8 cellular contexts compared by ENCODE assay signal in the genomic region with DNA sequence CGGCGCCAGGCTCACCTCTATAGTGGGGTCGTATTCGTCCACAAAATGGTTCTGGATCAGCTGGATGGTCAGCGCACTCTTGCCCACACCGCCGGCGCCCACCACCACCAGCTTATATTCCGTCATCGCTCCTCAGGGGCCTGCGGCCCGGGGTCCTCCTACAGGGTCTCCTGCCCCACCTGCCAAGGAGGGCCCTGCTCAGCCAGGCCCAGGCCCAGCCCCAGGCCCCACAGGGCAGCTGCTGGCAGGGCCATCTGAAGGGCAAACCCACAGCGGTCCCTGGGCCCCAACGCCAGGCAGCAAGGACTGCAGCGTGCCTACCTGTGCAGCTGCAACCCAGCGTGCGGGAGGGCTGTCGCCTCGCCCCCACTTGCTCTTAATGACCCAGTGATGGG. TPM values are rescaled to one million over a fixed set of nuclear protein-coding genes. Genes with fewer than 3 reads are reported as not detected.
DNase-seq lines count a peak whose midpoint lies in the region; ATAC-seq, FAIRE-seq and TF ChIP-seq lines count a peak whose summit lies in the region.

No MANE protein-coding gene starts in this region.

- intact Hi-C loops in body of pancreas (cut with DNase I): no loop called here
- intact Hi-C loops in lower leg skin (cut with DNase I; ENCODE audit: low total_unique reads): no loop called here

- H3K9me3 ChIP-seq in body of pancreas (no peaks in the 10 kb centered on the region), thymus (ENCODE audit: control insufficient read depth) (no peaks in the 10 kb centered on the region)

- no peaks in the 10 kb centered on the region for H3K27me3 Mint-ChIP-seq in T-helper 2 cell treated with Interferon-gamma antibody and Interleukin-4, amounts not matched to agents 5 μg/mL and 100 μg/mL, for 36 hours (ENCODE audit: low read depth)

- TF ChIP-seq POLR2A in body of pancreas (IDR thresholded peaks at IDR 0.05) (no peak), lower leg skin (IDR thresholded peaks at IDR 0.05) (no peak), H54 (IDR thresholded peaks at IDR 0.05; ENCODE audit: low read depth, low read length) (no peak)

- FAIRE-seq in H54 (lab: Jason Lieb, UNC): no peak

- TF ChIP-seq CTCF in body of pancreas (IDR thresholded peaks at IDR 0.05): no peak
- no peak for TF ChIP-seq CTCF in lower leg skin (IDR thresholded peaks at IDR 0.05)
- no peak for TF ChIP-seq CTCF in foreskin keratinocyte (conservative IDR thresholded peaks at IDR 0.05)

- no peak overlapping the region for H3K27ac Mint-ChIP-seq in T-helper 2 cell treated with Interferon-gamma antibody and Interleukin-4, amounts not matched to agents 5 μg/mL and 100 μg/mL, for 36 hours

- ATAC-seq in body of pancreas (no peak), foreskin keratinocyte (no peak)

- 82 to 90% methylated on average over 6 to 12 of the region's 19 CpGs for WGBS in body of pancreas, 2 donors
- 62 to 63% methylated on average over 14 to 19 of the region's 19 CpGs for WGBS in lower leg skin, 2 donors
- WGBS in thymus: 91% methylated on average over 19 of the region's 19 CpGs

- H3K4me1 ChIP-seq in body of pancreas: peaks cover 36% of the 10 kb centered on the region
- H3K4me1 ChIP-seq in thymus (ENCODE audit: control insufficient read depth, insufficient read depth, low read length): peaks cover 23% of the 10 kb centered on the region
- H3K4me1 ChIP-seq in foreskin keratinocyte: no peaks in the 10 kb centered on the region

- H3K4me3 Mint-ChIP-seq in T-helper 2 cell treated with Interferon-gamma antibody and Interleukin-4, amounts not matched to agents 5 μg/mL and 100 μg/mL, for 36 hours: peak overlapping the region; percentile 71

- H3K4me1 Mint-ChIP-seq in T-helper 2 cell treated with Interferon-gamma antibody and Interleukin-4, amounts not matched to agents 5 μg/mL and 100 μg/mL, for 36 hours (ENCODE audit: low read depth): peaks cover 6% of the 10 kb centered on the region

- H3K9me3 Mint-ChIP-seq in T-helper 2 cell treated with Interferon-gamma antibody and Interleukin-4, amounts not matched to agents 5 μg/mL and 100 μg/mL, for 36 hours: no peaks in the 10 kb centered on the region

- H3K36me3 ChIP-seq in body of pancreas (replicated peaks in 1 of 2; ENCODE audit: insufficient read depth in 1 of 2, low read depth in 2 of 2) (peaks cover 0 to 1% of the 10 kb centered on the region in 2 donors), thymus (ENCODE audit: control insufficient read depth, insufficient read depth) (peaks cover 29% of the 10 kb centered on the region)

- H3K27me3 ChIP-seq in body of pancreas (no peaks in the 10 kb centered on the region), thymus (ENCODE audit: control insufficient read depth, insufficient read depth) (peaks cover 19% of the 10 kb centered on the region), foreskin keratinocyte (no peaks in the 10 kb centered on the region)

- DNase-seq in T-helper 2 cell treated with Interferon-gamma antibody and Interleukin-4, amounts not matched to agents 5 μg/mL and 100 μg/mL, for 36 hours (ENCODE audit: low spot score): no peak
- DNase-seq in T-helper 2 cell: no peak
- peak in 2 of 4 donors; percentile 11 to 20 for DNase-seq in body of pancreas
- peak in 1 of 2 donors; percentile 83 for DNase-seq in lower leg skin (ENCODE audit: low spot score in 2 of 2)
- no peak for DNase-seq in NCI-H146 (lab: John Stamatoyannopoulos, UW)
- DNase-seq in foreskin keratinocyte: no peak
- no peak for DNase-seq in H54 (ENCODE audit: insufficient read length, low spot score)

- peak overlapping the region; percentile 31 to 72 for H3K4me3 ChIP-seq in body of pancreas
- H3K4me3 ChIP-seq in lower leg skin (ENCODE audit: low read depth, poor library complexity, severe bottlenecking): peak overlapping the region; percentile 43
- H3K4me3 ChIP-seq in thymus (ENCODE audit: low read length): peak overlapping the region; percentile 88

- H3K27ac ChIP-seq in body of pancreas (peak overlapping the region in 1 of 4 donors; percentile 58), thymus (ENCODE audit: low read depth) (no peak overlapping the region), foreskin keratinocyte (no peak overlapping the region)

- H3K36me3 Mint-ChIP-seq in T-helper 2 cell treated with Interferon-gamma antibody and Interleukin-4, amounts not matched to agents 5 μg/mL and 100 μg/mL, for 36 hours (ENCODE audit: low read depth): peaks cover 7% of the 10 kb centered on the region

RNA-seq across cellular contexts. Expression of a gene that starts 1.2 kb away (rescaled TPM):
- 10 to 100 TPM; 13.0 to 15.8 TPM for total RNA-seq in body of pancreas
- 100 to 1,000 TPM in 3 of 4 donors, 10 to 100 TPM in 1; 98.5 to 196 (median 117) TPM for total RNA-seq in lower leg skin
- polyA plus RNA-seq in thymus: 145 TPM
- 167 and 199 TPM in 2 replicates for total RNA-seq in foreskin keratinocyte
- 252 and 263 TPM in 2 replicates for polyA plus RNA-seq in foreskin keratinocyte

RNA-seq across cellular contexts. Expression of a gene that starts 3.1 kb away (rescaled TPM):
- 1 to 10 TPM; 1.6 to 2.3 TPM for total RNA-seq in body of pancreas
- total RNA-seq in lower leg skin: 1 to 10 TPM; 1.5 to 2.7 (median 1.8) TPM
- 2.4 TPM for polyA plus RNA-seq in thymus
- 0.28 and 0.48 TPM in 2 replicates for total RNA-seq in foreskin keratinocyte
- 0.30 and 0.47 TPM in 2 replicates for polyA plus RNA-seq in foreskin keratinocyte

RNA-seq across cellular contexts. Expression of a gene that starts 26.3 kb away (rescaled TPM):
- total RNA-seq in body of pancreas: 10 to 100 TPM in 1 of 2 donors, 1 to 10 TPM in 1; 6.0 to 12.9 TPM
- 10 to 100 TPM in 2 of 4 donors, 1 to 10 TPM in 2; 7.6 to 20.4 (median 11.2) TPM for total RNA-seq in lower leg skin
- polyA plus RNA-seq in thymus: 5.8 TPM
- 0.92 and 0.95 TPM in 2 replicates for total RNA-seq in foreskin keratinocyte
- polyA plus RNA-seq in foreskin keratinocyte: 1.2 and 1.3 TPM in 2 replicates

RNA-seq across cellular contexts. Expression of a gene that starts 26.6 kb away (rescaled TPM):
- total RNA-seq in body of pancreas (100 to 1,000 TPM in 1 of 2 donors, 10 to 100 TPM in 1; 49.5 to 134 TPM), lower leg skin (100 to 1,000 TPM in 3 of 4 donors, 10 to 100 TPM in 1; 99.7 to 174 (median 139) TPM), foreskin keratinocyte (37.3 and 44.3 TPM in 2 replicates)
- polyA plus RNA-seq in thymus (51.2 TPM), foreskin keratinocyte (51.7 and 59.1 TPM in 2 replicates)

RNA-seq across cellular contexts. Expression of a gene that starts 27.2 kb away (rescaled TPM):
- 100 to 1,000 TPM in 1 of 2 donors, 10 to 100 TPM in 1; 97.8 to 153 TPM for total RNA-seq in body of pancreas
- 100 to 1,000 TPM; 419 to 465 (median 446) TPM for total RNA-seq in lower leg skin
- 114 TPM for polyA plus RNA-seq in thymus
- total RNA-seq in foreskin keratinocyte: 162 and 219 TPM in 2 replicates
- polyA plus RNA-seq in foreskin keratinocyte: 167 and 235 TPM in 2 replicates
